ENCODE assay signal across 11 cellular contexts in the genomic region with DNA sequence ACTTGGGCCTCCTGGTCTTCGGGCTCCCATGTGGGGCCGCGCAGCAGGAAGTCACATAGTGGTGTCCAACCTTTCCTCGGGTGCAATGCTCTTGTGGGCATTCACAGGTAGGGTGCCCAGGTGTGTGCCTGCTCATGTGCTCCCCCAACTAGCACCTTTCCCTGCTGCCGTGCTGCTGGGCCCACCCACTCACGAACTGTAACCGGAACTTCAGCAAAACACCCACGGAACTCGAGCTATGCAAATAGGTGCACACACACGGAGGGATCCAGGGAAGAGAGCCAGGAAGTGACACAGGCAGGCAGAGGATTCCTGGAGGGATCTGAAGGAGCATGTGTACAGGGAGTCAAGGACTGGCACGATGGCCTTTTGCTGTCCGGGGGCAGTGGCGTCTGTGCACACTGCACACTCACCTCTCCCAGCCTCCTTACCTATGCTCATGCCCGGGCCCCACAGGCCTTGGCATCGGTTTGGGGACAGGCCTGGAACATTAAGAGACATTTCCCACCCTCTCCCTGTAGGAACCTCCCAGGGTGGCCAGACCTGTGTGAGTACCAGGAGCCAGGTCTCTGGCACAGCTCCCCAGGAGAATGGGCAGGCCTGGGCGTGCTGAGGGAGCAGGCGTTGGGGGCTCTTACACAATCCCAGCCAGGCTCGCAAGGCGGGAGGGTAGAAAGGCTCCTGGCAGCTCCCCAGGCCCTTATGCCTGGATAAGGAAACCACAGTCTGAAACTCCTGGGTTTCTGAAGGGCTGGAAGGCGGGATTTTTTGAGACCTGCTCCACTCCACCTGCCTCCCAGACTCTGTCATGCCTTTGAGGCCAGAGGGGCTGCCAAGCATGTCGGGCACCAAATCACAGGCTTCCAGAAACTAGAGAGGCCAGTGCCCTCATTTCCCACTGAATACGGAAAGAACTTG. TPM values are rescaled to one million over a fixed set of nuclear protein-coding genes. Genes with fewer than 3 reads are reported as not detected.
DNase-seq lines count a peak whose midpoint lies in the region; ATAC-seq and TF ChIP-seq lines count a peak whose summit lies in the region.
"Had no signal": no experiment of that assay in that cellular context is flagged by ENCODE, and none has a peak within 500 bp of the region (broad histone marks: within the 10 kb centered on the region; RNA-seq: fewer than 3 reads in every experiment).

No MANE protein-coding gene starts in this region.

- H3K27me3 ChIP-seq in body of pancreas = no peaks in the 10 kb centered on the region

- H3K9me3 ChIP-seq in body of pancreas = no peaks in the 10 kb centered on the region

- peak in 2 of 3 donors; percentile 12 to 22 for TF ChIP-seq POLR2A in body of pancreas (IDR thresholded peaks at IDR 0.05)

- DNase-seq in AG08395 (ENCODE audit: low spot score) (peak; percentile 56), NCI-H1694 (lab: John Stamatoyannopoulos, UW) (peak; percentile 83), body of pancreas (peak; percentile 77 to 91 (median 86)), left lobe of liver (ENCODE audit: low spot score) (peak; percentile 74), mesenteric fat pad (ENCODE audit: low spot score) (no peak), KG1 (lab: John Stamatoyannopoulos, UW) (no peak)
- DNase-seq: activated naive CD8-positive, alpha-beta T cell treated with anti-CD3 and anti-CD28 coated beads, Interleukin-2, amount 10 ng/mL, durations not matched to agents 7 days and 5 days; AML-193; SW 1271 had no signal

- no peak overlapping the region for H3K4me3 ChIP-seq in body of pancreas

- TF ChIP-seq CTCF in body of pancreas (IDR thresholded peaks at IDR 0.05) = no peak

- no peaks in the 10 kb centered on the region for H3K36me3 ChIP-seq in body of pancreas (replicated peaks in 1 of 2; ENCODE audit: insufficient read depth in 1 of 2, low read depth in 2 of 2)

- intact Hi-C loops in body of pancreas (cut with DNase I) = no loop called here

- peaks cover 41% of the 10 kb centered on the region for H3K4me1 ChIP-seq in body of pancreas

- ATAC-seq in body of pancreas (peak; percentile 45), left lobe of liver (peak; percentile 51), GM18858 (IDR thresholded peaks at IDR 0.05; ENCODE audit: unreplicated experiment) (no peak), GM18868 (IDR thresholded peaks at IDR 0.05; ENCODE audit: unreplicated experiment) (no peak)

- H3K27ac ChIP-seq in body of pancreas = peak overlapping the region; percentile 59 to 80 (median 76)

- 32 to 35% methylated on average over 11 to 22 of the region's 22 CpGs for WGBS in body of pancreas, 2 donors

RNA-seq across cellular contexts. Expression of a gene that starts 6.6 kb away (rescaled TPM):
- total RNA-seq in body of pancreas (100 to 1,000 TPM; 532 to 757 TPM), left lobe of liver (213 TPM), mesenteric fat pad (790 TPM)

Comparison
In these comparisons a context has a peak if more than half of its experiments do, and no peak if none do; other contexts are left out.
1. DNase-seq: peak in AG08395 (single experiment), NCI-H1694 (single experiment), body of pancreas (4 of 4) and left lobe of liver (single experiment); none in mesenteric fat pad (single experiment) and KG1 (single experiment).
2. ATAC-seq: peak in body of pancreas (single experiment) and left lobe of liver (single experiment); none in GM18858 (single experiment) and GM18868 (single experiment).